In genomic region chr19:10568444-10568825, GRCh38 we compare ENCODE assay signal across 6 cellular contexts. TPM values are rescaled to one million over a fixed set of nuclear protein-coding genes. Genes with fewer than 3 reads are reported as not detected.
A peak's percentile ranks its signal among the peaks of the same experiment; 100 is the strongest.
DNase-seq lines count a peak whose midpoint lies in the region; ATAC-seq and TF ChIP-seq lines count a peak whose summit lies in the region.

No MANE protein-coding gene starts in this region.

- peak; percentile 3 for ATAC-seq in GM19023 (IDR thresholded peaks at IDR 0.05; ENCODE audit: unreplicated experiment)

- H3K36me3 Mint-ChIP-seq in IgD-negative memory B cell (peaks cover 2% of the 10 kb centered on the region), neural crest cell (ENCODE audit: low read depth) (no peaks in the 10 kb centered on the region)

- H3K27me3 ChIP-seq in brain microvascular endothelial cell (replicated peaks): no peaks in the 10 kb centered on the region

- peak overlapping the region; percentile 62 for H3K4me3 ChIP-seq in brain microvascular endothelial cell (ENCODE audit: low read depth, low read length)

- in situ Hi-C loops in brain microvascular endothelial cell (cut with HindIII; ENCODE audit: low pct_ligation_motif_present, low sequenced_read_pairs): no loop called here

- TF ChIP-seq CTCF in brain microvascular endothelial cell (IDR thresholded peaks at IDR 0.05; ENCODE audit: low read depth, low read length, missing control alignments) (no peak), neural crest cell (conservative IDR thresholded peaks at IDR 0.05) (no peak)

- no peak overlapping the region for H3K27ac ChIP-seq in brain microvascular endothelial cell

- H3K4me3 Mint-ChIP-seq in IgD-negative memory B cell (peak overlapping the region; percentile 96 to 100 (median 98)), neural crest cell (peak overlapping the region; percentile 96)

- H3K9me3 Mint-ChIP-seq in IgD-negative memory B cell: no peaks in the 10 kb centered on the region
- H3K9me3 Mint-ChIP-seq in neural crest cell: no peaks in the 10 kb centered on the region

- peaks cover 24 to 30% (median 29%) of the 10 kb centered on the region in 3 donors for H3K4me1 Mint-ChIP-seq in IgD-negative memory B cell
- H3K4me1 Mint-ChIP-seq in neural crest cell: peaks cover 50% of the 10 kb centered on the region

- H3K27ac Mint-ChIP-seq in IgD-negative memory B cell (peak overlapping the region; percentile 98 to 99 (median 99)), neural crest cell (ENCODE audit: unreplicated experiment) (no peak overlapping the region)

- H3K36me3 ChIP-seq in brain microvascular endothelial cell (replicated peaks): no peaks in the 10 kb centered on the region

- H3K27me3 Mint-ChIP-seq in IgD-negative memory B cell: peaks cover 2% of the 10 kb centered on the region
- H3K27me3 Mint-ChIP-seq in neural crest cell (ENCODE audit: low read depth): peaks cover 4% of the 10 kb centered on the region

- DNase-seq in brain microvascular endothelial cell (no peak), neural crest cell (ENCODE audit: low read depth, low spot score) (no peak), ureter (ENCODE audit: low spot score) (no peak), NCI-H446 treated with DMSO at 0.1 percent for 48 hours (lab: John Stamatoyannopoulos, UW) (no peak)

RNA-seq across cellular contexts. Expression of gene CDKN2D, which starts 0.3 kb away (rescaled TPM):
- polyA plus RNA-seq in IgD-negative memory B cell: 193 TPM
- 8.7 and 9.5 TPM in 2 replicates for total RNA-seq in neural crest cell
- 5.4 TPM for total RNA-seq in ureter

RNA-seq across cellular contexts. Expression of gene KRI1, which starts 2.6 kb away (rescaled TPM):
- polyA plus RNA-seq in IgD-negative memory B cell: 35.6 TPM
- total RNA-seq in neural crest cell: 41.2 and 42.5 TPM in 2 replicates
- 32.5 TPM for total RNA-seq in ureter

RNA-seq across cellular contexts. Expression of gene AP1M2, which starts 18.7 kb away (rescaled TPM):
- not detected for polyA plus RNA-seq in IgD-negative memory B cell
- total RNA-seq in neural crest cell (not detected in 2 replicates), ureter (81.4 TPM)

RNA-seq across cellular contexts. Expression of gene ATG4D, which starts 24.7 kb away (rescaled TPM):
- polyA plus RNA-seq in IgD-negative memory B cell: 21.0 TPM
- 53.3 and 56.7 TPM in 2 replicates for total RNA-seq in neural crest cell
- total RNA-seq in ureter: 36.7 TPM

RNA-seq across cellular contexts. Expression of gene S1PR5, which starts 51.2 kb away (rescaled TPM):
- 5.1 TPM for polyA plus RNA-seq in IgD-negative memory B cell
- total RNA-seq in neural crest cell (0.79 and 1.1 TPM in 2 replicates), ureter (4.6 TPM)

Comparison
In these comparisons a context has a peak if more than half of its experiments do, and no peak if none do; other contexts are left out.
1. RNA of gene AP1M2, which starts 18.7 kb away (total RNA-seq): 81.4 TPM in ureter (single experiment); not detected in neural crest cell; every median in the first group is over 10 times any median in the second.